ENCODE assay signal across 9 cellular contexts in genomic region chr4:8010618-8011017, GRCh38.
DNase-seq lines count a peak whose midpoint lies in the region; ATAC-seq lines count a peak whose summit lies in the region.
"Had no signal": no experiment of that assay in that cellular context is flagged by ENCODE, and none has a peak within 500 bp of the region (broad histone marks: within the 10 kb centered on the region; RNA-seq: fewer than 3 reads in every experiment).

No MANE protein-coding gene starts in this region.

- H3K4me1 ChIP-seq in SJCRH30: peaks cover 9% of the 10 kb centered on the region

- no peak for ATAC-seq in HG03521 (IDR thresholded peaks at IDR 0.05; ENCODE audit: unreplicated experiment)
- ATAC-seq in GM19455 (IDR thresholded peaks at IDR 0.05; ENCODE audit: unreplicated experiment): no peak
- ATAC-seq in HG02970 (IDR thresholded peaks at IDR 0.05; ENCODE audit: low FRiP score, unreplicated experiment): no peak
- ATAC-seq in HG02852 (IDR thresholded peaks at IDR 0.05; ENCODE audit: unreplicated experiment): no peak

- H3K36me3 ChIP-seq in SJCRH30: no peaks in the 10 kb centered on the region

- peak; percentile 83 for DNase-seq in NCI-H1417 treated with DMSO at 0.1 percent for 48 hours (lab: John Stamatoyannopoulos, UW)
- peak; percentile 96 to 97 for DNase-seq in SJCRH30
- peak; percentile 71 for DNase-seq in iPS-NIHi11 (ENCODE audit: low spot score)
- DNase-seq: KG1 had no signal

- no peak overlapping the region for H3K4me3 ChIP-seq in SJCRH30

- peaks cover 17% of the 10 kb centered on the region for H3K27me3 ChIP-seq in SJCRH30

- no peaks in the 10 kb centered on the region for H3K9me3 ChIP-seq in SJCRH30 (replicated peaks)

- H3K27ac ChIP-seq in SJCRH30 (no peak overlapping the region), temporal lobe (ENCODE audit: low read depth, low read length) (peak overlapping the region; percentile 9)
